20 cellular contexts compared by ENCODE assay signal in the genomic region with DNA sequence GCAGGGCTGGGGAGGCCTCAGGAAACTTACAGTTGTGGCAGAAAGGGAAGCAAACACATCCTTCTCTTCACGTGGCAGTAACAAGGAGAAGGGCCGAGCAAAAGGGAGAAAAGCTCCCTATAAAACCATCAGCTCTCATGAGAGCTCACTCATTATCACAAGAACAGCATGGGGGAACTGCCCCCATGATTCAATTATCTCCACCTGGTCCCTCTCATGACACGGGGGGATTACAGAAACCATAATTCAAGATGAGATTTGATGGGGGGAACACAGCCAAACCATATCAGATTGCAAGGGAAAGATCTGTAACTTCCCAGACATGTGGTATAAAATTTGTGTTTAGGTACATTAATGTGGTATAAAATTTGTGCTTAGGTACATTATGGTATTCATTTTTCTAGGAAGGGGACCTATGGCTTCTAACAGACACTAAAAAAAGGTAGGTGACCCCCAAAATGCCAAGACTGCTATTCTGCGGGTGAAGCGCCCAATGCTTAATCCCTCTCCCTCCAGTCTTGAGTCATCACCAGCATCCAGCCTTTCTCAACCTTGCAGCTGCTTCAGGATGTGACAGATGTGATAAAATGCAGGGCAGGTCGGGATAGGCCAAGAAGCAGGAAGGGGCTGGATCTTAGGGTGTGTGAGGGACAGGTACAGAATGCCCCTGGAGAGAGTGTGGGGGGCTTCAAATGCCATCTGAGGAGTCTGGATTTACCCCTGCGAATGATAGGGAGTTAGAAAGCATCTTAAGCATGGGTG. TPM values are rescaled to one million over a fixed set of nuclear protein-coding genes. Genes with fewer than 3 reads are reported as not detected.
A peak's percentile ranks its signal among the peaks of the same experiment; 100 is the strongest.
DNase-seq lines count a peak whose midpoint lies in the region; ATAC-seq and TF ChIP-seq lines count a peak whose summit lies in the region.
"Had no signal": no experiment of that assay in that cellular context is flagged by ENCODE, and none has a peak within 500 bp of the region (broad histone marks: within the 10 kb centered on the region; RNA-seq: fewer than 3 reads in every experiment).

No MANE protein-coding gene starts in this region.

- H3K9me3 ChIP-seq in Caco-2: no peaks in the 10 kb centered on the region

- H3K4me1 ChIP-seq in Caco-2: peaks cover 44% of the 10 kb centered on the region
- H3K4me1 ChIP-seq in foreskin keratinocyte: no peaks in the 10 kb centered on the region

- no peak for DNase-seq in Caco-2
- peak; percentile 53 for DNase-seq in MV-4-11 (lab: John Stamatoyannopoulos, UW)
- DNase-seq in amniotic epithelial cell (ENCODE audit: low read depth): peak; percentile 74
- peak; percentile 67 for DNase-seq in myocyte (ENCODE audit: low read depth)
- DNase-seq in left colon: no peak
- DNase-seq in stimulated activated naive CD4-positive, alpha-beta T cell (lab: John Stamatoyannopoulos, UW): no peak
- DNase-seq in foreskin keratinocyte: no peak
- no peak for DNase-seq in GM20000 (ENCODE audit: low spot score)
- DNase-seq: CD4-positive, alpha-beta memory T cell; DMS79 treated with DMSO at 0.1 percent for 48 hours; GF-D8; H7; Kasumi-1; NCI-H1417 treated with DMSO at 0.1 percent for 48 hours; NCI-H2029; NCI-H510A; NK-92 treated with Interleukin-12 subunit alpha and Interleukin-12 subunit beta, amount 100 ng/mL, for 24 hours; OCI-M1 had no signal

- TF ChIP-seq CTCF in Caco-2 (IDR thresholded peaks at IDR 0.05; ENCODE audit: insufficient read depth in 1 of 2, low read depth in 1 of 2, low read length in 1 of 2, severe bottlenecking in 1 of 2, unreplicated experiment in 1 of 2): no peak
- TF ChIP-seq CTCF in foreskin keratinocyte (conservative IDR thresholded peaks at IDR 0.05): no peak
- TF ChIP-seq CTCF in GM20000 (IDR thresholded peaks at IDR 0.05; ENCODE audit: extremely low read depth, missing control alignments): no peak

- ATAC-seq in left colon: no peak
- no peak for ATAC-seq in foreskin keratinocyte

- POLR2A ChIA-PET in Caco-2 (lab: Charles Lee): no interaction called here

- H3K36me3 Mint-ChIP-seq in Caco-2 (ENCODE audit: insufficient read depth, unreplicated experiment): peaks cover 6% of the 10 kb centered on the region
- H3K36me3 Mint-ChIP-seq: CD4-positive, alpha-beta memory T cell had no signal

- CTCF ChIA-PET in Caco-2 (lab: Charles Lee): no interaction called here

- H3K36me3 ChIP-seq in Caco-2 (ENCODE audit: control insufficient read depth, insufficient read depth, low read length): no peaks in the 10 kb centered on the region

- no peak overlapping the region for H3K27ac ChIP-seq in foreskin keratinocyte
- H3K27ac ChIP-seq: SK-N-MC had no signal

- BruUV-seq in Caco-2 (replicated peaks; lab: Mats Ljungman, UMichigan): no TSS peak

- H3K4me3 ChIP-seq in Caco-2 (ENCODE audit: low read depth, low read length): no peak overlapping the region
- H3K4me3 ChIP-seq: SK-N-MC had no signal

- intact Hi-C loops in Caco-2 (cut with micrococcal nuclease; ENCODE audit: unreplicated experiment) (no loop called here), left colon (cut with DNase I, micrococcal nuclease) (no loop called here)

- no peak overlapping the region for H3K4me3 Mint-ChIP-seq in Caco-2 (ENCODE audit: unreplicated experiment)
- H3K4me3 Mint-ChIP-seq: B cell; CD4-positive, alpha-beta memory T cell had no signal

- peak overlapping the region; percentile 80 for H3K27ac Mint-ChIP-seq in Caco-2 (ENCODE audit: unreplicated experiment)
- H3K27ac Mint-ChIP-seq: B cell; CD4-positive, alpha-beta memory T cell had no signal

- H3K9me3 Mint-ChIP-seq in Caco-2 (ENCODE audit: unreplicated experiment): no peaks in the 10 kb centered on the region
- H3K9me3 Mint-ChIP-seq: CD4-positive, alpha-beta memory T cell had no signal

- peaks cover 43% of the 10 kb centered on the region for H3K4me1 Mint-ChIP-seq in Caco-2 (ENCODE audit: low read depth, unreplicated experiment)
- H3K4me1 Mint-ChIP-seq: B cell had no signal

- H3K27me3 Mint-ChIP-seq in Caco-2 (ENCODE audit: insufficient read depth, unreplicated experiment): no peaks in the 10 kb centered on the region

- H3K27me3 ChIP-seq in Caco-2 (replicated peaks; ENCODE audit: control insufficient read depth, insufficient read depth, low read length): no peaks in the 10 kb centered on the region
- H3K27me3 ChIP-seq in foreskin keratinocyte: peaks cover 5% of the 10 kb centered on the region

RNA-seq across cellular contexts. Expression of gene AMPD3, which starts 57.7 kb away (rescaled TPM):
- total RNA-seq in Caco-2 (2022) (10.5 and 13.4 TPM in 2 replicates), myocyte (4.4 and 10.3 TPM in 2 replicates), left colon (10 to 100 TPM; 12.0 to 15.0 TPM), foreskin keratinocyte (7.6 and 8.8 TPM in 2 replicates)
- 2.6 TPM for polyA plus RNA-seq in myocyte (2012)
- 3.4 and 3.6 TPM in 2 replicates for polyA plus RNA-seq in foreskin keratinocyte

Comparison
In these comparisons a context has a peak if more than half of its experiments do, and no peak if none do; other contexts are left out.
1. DNase-seq: peak in MV-4-11 (single experiment), amniotic epithelial cell (single experiment) and myocyte (single experiment); none in Caco-2 (0 of 2), left colon (0 of 2), stimulated activated naive CD4-positive, alpha-beta T cell (0 of 6), foreskin keratinocyte (0 of 2) and GM20000 (single experiment).